19 cellular contexts compared by ENCODE assay signal in genomic region chr10:37865264-37865663, GRCh38. TPM values are rescaled to one million over a fixed set of nuclear protein-coding genes. Genes with fewer than 3 reads are reported as not detected.
"Had no signal": no experiment of that assay in that cellular context is flagged by ENCODE, and none has a peak within 500 bp of the region (broad histone marks: within the 10 kb centered on the region; RNA-seq: fewer than 3 reads in every experiment).

No MANE protein-coding gene starts in this region.

- FAIRE-seq: islet of Langerhans had no signal

- H3K36me3 Mint-ChIP-seq: mesothelial cell of epicardium, type B pancreatic cell had no signal

- DNase-seq: activated CD4-positive, alpha-beta T cell treated with anti-CD3 and anti-CD28 coated beads, Interleukin-2, amount 50 U/mL, for 1 hour; activated CD8-positive, alpha-beta memory T cell treated with anti-CD3 and anti-CD28 coated beads, Interleukin-2, amount 50 U/mL, for 4 hours; activated naive CD4-positive, alpha-beta T cell treated with anti-CD3 and anti-CD28 coated beads for 36 hours; activated T-cell treated with anti-CD3 and anti-CD28 coated beads, Interleukin-2, amount 50 U/mL, for 4 hours; body of pancreas; dermis blood vessel endothelial cell; effector memory CD4-positive, alpha-beta T cell; foreskin keratinocyte; lower lobe of right lung; occipital lobe; right cardiac atrium; stimulated activated CD4-positive, alpha-beta T cell treated with anti-CD3 and anti-CD28 coated beads, Interleukin-2, amount 100 ng/mL, for 48 hours; T-helper 9 cell; testis had no signal

- H3K4me3 Mint-ChIP-seq: activated naive CD4-positive, alpha-beta T cell treated with anti-CD3 and anti-CD28 coated beads for 36 hours; activated T-cell treated with anti-CD3 and anti-CD28 coated beads, Interleukin-2, amount 50 U/mL, for 4 hours; mesothelial cell of epicardium; type B pancreatic cell had no signal

- H3K9me3 Mint-ChIP-seq: activated naive CD4-positive, alpha-beta T cell treated with anti-CD3 and anti-CD28 coated beads for 36 hours; activated T-cell treated with anti-CD3 and anti-CD28 coated beads, Interleukin-2, amount 50 U/mL, for 4 hours had no signal

- ATAC-seq: activated CD4-positive, CD25-positive, alpha-beta regulatory T cell treated with anti-CD3 and anti-CD28 coated beads, Interleukin-2, amount 50 U/mL, for 24 hours; activated T-cell treated with anti-CD3 and anti-CD28 coated beads, Interleukin-2, amount 50 U/mL, for 4 hours; body of pancreas; foreskin keratinocyte; lower lobe of right lung; right cardiac atrium had no signal

- H3K27me3 Mint-ChIP-seq: type B pancreatic cell had no signal

- H3K4me1 Mint-ChIP-seq: mesothelial cell of epicardium had no signal

- H3K27ac Mint-ChIP-seq: activated naive CD4-positive, alpha-beta T cell treated with anti-CD3 and anti-CD28 coated beads for 36 hours; mesothelial cell of epicardium; type B pancreatic cell had no signal

RNA-seq across cellular contexts. Expression of gene ZNF248, which starts 7.9 kb away (rescaled TPM):
- total RNA-seq: hepatocyte had no signal
- polyA plus RNA-seq: hepatocyte had no signal
